21 cellular contexts compared by ENCODE assay signal in the genomic region with DNA sequence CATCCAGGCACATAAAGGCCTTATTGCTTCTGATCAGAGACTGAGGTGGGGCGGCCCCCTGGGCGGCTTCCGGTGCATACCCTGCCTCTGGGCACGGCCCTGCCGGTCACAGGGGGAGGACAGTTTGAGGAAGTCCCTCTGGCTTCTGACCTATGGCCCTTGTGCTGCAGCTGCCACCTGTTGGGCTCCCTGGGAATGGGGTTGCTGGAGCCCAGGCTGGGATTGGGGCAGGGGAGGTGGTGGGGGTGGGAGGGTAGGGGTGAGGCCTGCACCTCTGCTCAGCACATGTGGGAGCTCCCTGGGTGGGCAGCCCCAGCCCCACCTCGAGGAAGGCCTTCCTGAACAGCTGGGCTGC. TPM values are rescaled to one million over a fixed set of nuclear protein-coding genes. Genes with fewer than 3 reads are reported as not detected.
DNase-seq lines count a peak whose midpoint lies in the region; ATAC-seq and TF ChIP-seq lines count a peak whose summit lies in the region.
"Had no signal": no experiment of that assay in that cellular context is flagged by ENCODE, and none has a peak within 500 bp of the region (broad histone marks: within the 10 kb centered on the region; RNA-seq: fewer than 3 reads in every experiment).

No MANE protein-coding gene starts in this region.

- no peak overlapping the region for H3K27ac Mint-ChIP-seq in activated CD8-positive, alpha-beta T cell treated with anti-CD3 and anti-CD28 coated beads for 36 hours
- H3K27ac Mint-ChIP-seq in activated CD8-positive, alpha-beta T cell treated with anti-CD3 and anti-CD28 coated beads, Interleukin-2, amount 10 ng/mL, durations not matched to agents 7 days and 5 days, result no peak overlapping the region
- H3K27ac Mint-ChIP-seq: CD4-positive, alpha-beta memory T cell; effector memory CD8-positive, alpha-beta T cell; T-helper 17 cell had no signal

- CTCF ChIA-PET in activated CD8-positive, alpha-beta T cell treated with anti-CD3 and anti-CD28 coated beads for 36 hours (lab: Charles Lee), result interaction anchor here (1.0 kb wide), 1 partner anchor 19 kb away, joined by 3 read pairs; no protein-coding TSS in a partner anchor
- CTCF ChIA-PET in activated CD8-positive, alpha-beta T cell treated with anti-CD3 and anti-CD28 coated beads, Interleukin-2, amount 10 ng/mL, durations not matched to agents 7 days and 5 days (lab: Charles Lee), result no interaction called here

- H3K4me1 Mint-ChIP-seq in activated CD8-positive, alpha-beta T cell treated with anti-CD3 and anti-CD28 coated beads for 36 hours (ENCODE audit: low read depth), result peaks cover 5% of the 10 kb centered on the region
- peaks cover 6% of the 10 kb centered on the region for H3K4me1 Mint-ChIP-seq in activated CD8-positive, alpha-beta T cell treated with anti-CD3 and anti-CD28 coated beads, Interleukin-2, amount 10 ng/mL, durations not matched to agents 7 days and 5 days (ENCODE audit: low read depth)

- ATAC-seq in activated CD8-positive, alpha-beta T cell treated with anti-CD3 and anti-CD28 coated beads for 36 hours, result peak; percentile 35
- ATAC-seq in activated CD8-positive, alpha-beta T cell treated with anti-CD3 and anti-CD28 coated beads, Interleukin-2, amount 10 ng/mL, durations not matched to agents 7 days and 5 days, result no peak
- ATAC-seq in GM18909 (IDR thresholded peaks at IDR 0.05; ENCODE audit: poor library complexity, unreplicated experiment) (no peak), HG03175 (IDR thresholded peaks at IDR 0.05; ENCODE audit: unreplicated experiment) (no peak)
- ATAC-seq: A549; effector memory CD8-positive, alpha-beta T cell; heart left ventricle; T-helper 17 cell had no signal

- WGBS in thymus, result 23% methylated on average over 6 of the region's 6 CpGs

- H3K27me3 Mint-ChIP-seq in activated CD8-positive, alpha-beta T cell treated with anti-CD3 and anti-CD28 coated beads for 36 hours, result no peaks in the 10 kb centered on the region
- no peaks in the 10 kb centered on the region for H3K27me3 Mint-ChIP-seq in activated CD8-positive, alpha-beta T cell treated with anti-CD3 and anti-CD28 coated beads, Interleukin-2, amount 10 ng/mL, durations not matched to agents 7 days and 5 days (ENCODE audit: low read depth)
- H3K27me3 Mint-ChIP-seq: CD4-positive, alpha-beta memory T cell; effector memory CD8-positive, alpha-beta T cell; naive B cell; T-helper 17 cell had no signal

- H3K9me3 ChIP-seq in NT2/D1 (ENCODE audit: insufficient read depth, low read length), result no peaks in the 10 kb centered on the region
- H3K9me3 ChIP-seq in thymus (ENCODE audit: control insufficient read depth), result no peaks in the 10 kb centered on the region
- H3K9me3 ChIP-seq: A549, heart left ventricle, thyroid gland had no signal

- no peaks in the 10 kb centered on the region for H3K27me3 ChIP-seq in NT2/D1 (ENCODE audit: insufficient read depth, insufficient read length)
- peaks cover 3% of the 10 kb centered on the region for H3K27me3 ChIP-seq in thymus (ENCODE audit: control insufficient read depth, insufficient read depth)
- H3K27me3 ChIP-seq: thyroid gland had no signal

- H3K36me3 ChIP-seq in NT2/D1 (ENCODE audit: insufficient read depth, insufficient read length, low read length) (peaks cover 56% of the 10 kb centered on the region), thymus (ENCODE audit: control insufficient read depth, insufficient read depth) (peaks cover 53% of the 10 kb centered on the region)

- POLR2A ChIA-PET in activated CD8-positive, alpha-beta T cell treated with anti-CD3 and anti-CD28 coated beads for 36 hours (lab: Charles Lee), result interaction anchor here (1.2 to 1.8 kb wide), 3 partner anchors 10 to 44 kb away, joined by 3 to 9 read pairs (median 4); a partner anchor contains a TSS
- POLR2A ChIA-PET in activated CD8-positive, alpha-beta T cell treated with anti-CD3 and anti-CD28 coated beads, Interleukin-2, amount 10 ng/mL, durations not matched to agents 7 days and 5 days (lab: Charles Lee), result interaction anchor here (0.6 to 1.1 kb wide), 2 partner anchors 12 to 81 kb away, joined by 3 to 4 read pairs; a partner anchor contains a TSS

- H3K9me3 Mint-ChIP-seq in activated CD8-positive, alpha-beta T cell treated with anti-CD3 and anti-CD28 coated beads for 36 hours, result no peaks in the 10 kb centered on the region
- no peaks in the 10 kb centered on the region for H3K9me3 Mint-ChIP-seq in activated CD8-positive, alpha-beta T cell treated with anti-CD3 and anti-CD28 coated beads, Interleukin-2, amount 10 ng/mL, durations not matched to agents 7 days and 5 days (ENCODE audit: insufficient read depth)
- H3K9me3 Mint-ChIP-seq: CD4-positive, alpha-beta memory T cell; effector memory CD8-positive, alpha-beta T cell; naive B cell had no signal

- TF ChIP-seq CTCF in activated CD8-positive, alpha-beta T cell treated with anti-CD3 and anti-CD28 coated beads for 36 hours (IDR thresholded peaks at IDR 0.05), result peak; percentile 14
- TF ChIP-seq CTCF in choroid plexus epithelial cell (conservative IDR thresholded peaks at IDR 0.05; ENCODE audit: low read depth, low read length), result no peak

- H3K4me3 ChIP-seq in NT2/D1 (ENCODE audit: insufficient read length, low read depth) (no peak overlapping the region), choroid plexus epithelial cell (ENCODE audit: low read depth, low read length) (peak overlapping the region; percentile 3), thymus (ENCODE audit: low read length) (peak overlapping the region; percentile 24)
- H3K4me3 ChIP-seq: A549, thyroid gland had no signal

- H3K4me1 ChIP-seq in NT2/D1 (ENCODE audit: insufficient read depth, insufficient read length) (peaks cover 26% of the 10 kb centered on the region), thymus (ENCODE audit: control insufficient read depth, insufficient read depth, low read length) (peaks cover 5% of the 10 kb centered on the region)
- H3K4me1 ChIP-seq: A549 had no signal

- peak; percentile 57 for DNase-seq in activated CD8-positive, alpha-beta T cell treated with anti-CD3 and anti-CD28 coated beads for 36 hours
- no peak for DNase-seq in activated CD8-positive, alpha-beta T cell treated with anti-CD3 and anti-CD28 coated beads, Interleukin-2, amount 10 ng/mL, durations not matched to agents 7 days and 5 days
- DNase-seq in NT2/D1 (ENCODE audit: low read depth, low spot score), result no peak
- DNase-seq in choroid plexus epithelial cell (ENCODE audit: low read depth), result no peak
- no peak for DNase-seq in T-helper 2 cell
- DNase-seq: CD4-positive, alpha-beta memory T cell; DMS79; effector memory CD8-positive, alpha-beta T cell; heart left ventricle; mammary epithelial cell; naive B cell; NCI-H1930; NCI-H446; SHP77 treated with DMSO at 0.1 percent for 48 hours; small intestine; T-helper 17 cell; thyroid gland had no signal

- H3K36me3 Mint-ChIP-seq in activated CD8-positive, alpha-beta T cell treated with anti-CD3 and anti-CD28 coated beads for 36 hours (ENCODE audit: low read depth), result peaks cover 14% of the 10 kb centered on the region
- peaks cover 18% of the 10 kb centered on the region for H3K36me3 Mint-ChIP-seq in activated CD8-positive, alpha-beta T cell treated with anti-CD3 and anti-CD28 coated beads, Interleukin-2, amount 10 ng/mL, durations not matched to agents 7 days and 5 days (ENCODE audit: low read depth)

- intact Hi-C loops in activated CD8-positive, alpha-beta T cell treated with anti-CD3 and anti-CD28 coated beads for 36 hours (cut with micrococcal nuclease), result no loop called here

- H3K27ac ChIP-seq in thymus (ENCODE audit: low read depth), result no peak overlapping the region
- H3K27ac ChIP-seq: A549, heart left ventricle, thyroid gland had no signal

- peak overlapping the region; percentile 66 for H3K9ac ChIP-seq in NT2/D1 (ENCODE audit: insufficient read length, low read depth)

- no peak overlapping the region for H3K4me3 Mint-ChIP-seq in activated CD8-positive, alpha-beta T cell treated with anti-CD3 and anti-CD28 coated beads for 36 hours
- no peak overlapping the region for H3K4me3 Mint-ChIP-seq in activated CD8-positive, alpha-beta T cell treated with anti-CD3 and anti-CD28 coated beads, Interleukin-2, amount 10 ng/mL, durations not matched to agents 7 days and 5 days
- H3K4me3 Mint-ChIP-seq: T-helper 17 cell had no signal

RNA-seq across cellular contexts. Expression of a gene that starts 10.7 kb away (rescaled TPM):
- total RNA-seq in activated CD8-positive, alpha-beta T cell treated with anti-CD3 and anti-CD28 coated beads for 36 hours, result 1 to 10 TPM; 5.4 TPM
- total RNA-seq in activated CD8-positive, alpha-beta T cell treated with anti-CD3 and anti-CD28 coated beads, Interleukin-2, amount 10 ng/mL, durations not matched to agents 7 days and 5 days, result 10 to 100 TPM; 13.6 to 16.4 TPM
- 13.5 TPM for polyA plus RNA-seq in thymus

RNA-seq across cellular contexts. Expression of a gene that starts 13.4 kb away (rescaled TPM):
- 10 to 100 TPM; 43.8 to 45.4 TPM for total RNA-seq in activated CD8-positive, alpha-beta T cell treated with anti-CD3 and anti-CD28 coated beads for 36 hours
- total RNA-seq in activated CD8-positive, alpha-beta T cell treated with anti-CD3 and anti-CD28 coated beads, Interleukin-2, amount 10 ng/mL, durations not matched to agents 7 days and 5 days, result 10 to 100 TPM; 38.6 to 39.4 TPM
- 17.4 TPM for polyA plus RNA-seq in thymus

RNA-seq across cellular contexts. Expression of a gene that starts 14.6 kb away (rescaled TPM):
- total RNA-seq in activated CD8-positive, alpha-beta T cell treated with anti-CD3 and anti-CD28 coated beads for 36 hours, result 10 to 100 TPM; 25.4 to 33.2 TPM
- 10 to 100 TPM; 44.6 to 49.8 TPM for total RNA-seq in activated CD8-positive, alpha-beta T cell treated with anti-CD3 and anti-CD28 coated beads, Interleukin-2, amount 10 ng/mL, durations not matched to agents 7 days and 5 days
- polyA plus RNA-seq in thymus, result 51.7 TPM

RNA-seq across cellular contexts. Expression of a gene that starts 18.3 kb away (rescaled TPM):
- 100 to 1,000 TPM; 101 to 107 TPM for total RNA-seq in activated CD8-positive, alpha-beta T cell treated with anti-CD3 and anti-CD28 coated beads for 36 hours
- total RNA-seq in activated CD8-positive, alpha-beta T cell treated with anti-CD3 and anti-CD28 coated beads, Interleukin-2, amount 10 ng/mL, durations not matched to agents 7 days and 5 days, result 100 to 1,000 TPM; 112 to 126 TPM
- 123 TPM for polyA plus RNA-seq in thymus

RNA-seq across cellular contexts. Expression of a gene that starts 20.7 kb away (rescaled TPM):
- 1 to 10 TPM; 5.0 to 6.0 TPM for total RNA-seq in activated CD8-positive, alpha-beta T cell treated with anti-CD3 and anti-CD28 coated beads for 36 hours
- total RNA-seq in activated CD8-positive, alpha-beta T cell treated with anti-CD3 and anti-CD28 coated beads, Interleukin-2, amount 10 ng/mL, durations not matched to agents 7 days and 5 days, result 1 to 10 TPM; 8.9 to 9.7 TPM
- 10.3 TPM for polyA plus RNA-seq in thymus
